In genomic region chr17:68101075-68101991, GRCh38 we compare ENCODE assay signal across 1 cellular context.
TF ChIP-seq lines count a peak whose summit lies in the region.

No MANE protein-coding gene starts in this region.

TF ChIP-seq in HepG2, 621 proteins besides CTCF, POLR2A, EP300 and RAD21 (continued from another document and continues in another):
- TF ChIP-seq ZNF441 (CRISPR knock-in tag; IDR thresholded peaks at IDR 0.05; ENCODE audit: borderline replicate concordance) (peak; percentile 88), FOXO1 (CRISPR knock-in tag; IDR thresholded peaks at IDR 0.05) (peak; percentile 69), SOX5 (CRISPR knock-in tag; IDR thresholded peaks at IDR 0.05; ENCODE audit: borderline replicate concordance) (peak; percentile 78), HMGXB3 (CRISPR knock-in tag; IDR thresholded peaks at IDR 0.05; ENCODE audit: borderline replicate concordance) (peak; percentile 76; the same call in 1 of the 2 replicates), PRPF4 (IDR thresholded peaks at IDR 0.05; ENCODE audit: low read depth, low read length, poor library complexity, severe bottlenecking) (no peak), ATRX (CRISPR knock-in tag; IDR thresholded peaks at IDR 0.05; ENCODE audit: borderline replicate concordance) (no peak), SP5 (CRISPR knock-in tag; IDR thresholded peaks at IDR 0.05; ENCODE audit: borderline replicate concordance, low read depth) (peak; percentile 98), ZSCAN29 (CRISPR knock-in tag; conservative IDR thresholded peaks at IDR 0.05) (peak; percentile 75), ZSCAN22 (CRISPR knock-in tag; IDR thresholded peaks at IDR 0.05) (peak; percentile 90), AFF4 (CRISPR knock-in tag; IDR thresholded peaks at IDR 0.05) (no peak), KMT2B (CRISPR knock-in tag; IDR thresholded peaks at IDR 0.05) (peak; percentile 93), ZNF672 (CRISPR knock-in tag; IDR thresholded peaks at IDR 0.05) (peak; percentile 97), NFE2L1 (CRISPR knock-in tag; IDR thresholded peaks at IDR 0.05; ENCODE audit: borderline replicate concordance) (no peak), ZIK1 (CRISPR knock-in tag; IDR thresholded peaks at IDR 0.05; ENCODE audit: borderline replicate concordance, low read depth) (peak; percentile 99), FOXJ3 (CRISPR knock-in tag; IDR thresholded peaks at IDR 0.05; ENCODE audit: borderline replicate concordance) (no peak), IRF2 (CRISPR knock-in tag; IDR thresholded peaks at IDR 0.05) (peak; percentile 91; the same call in 1 of the 2 replicates), ZNF501 (CRISPR knock-in tag; IDR thresholded peaks at IDR 0.05) (peak; percentile 13), SNRNP70 (IDR thresholded peaks at IDR 0.05; ENCODE audit: low read depth, low read length) (no peak), NFIB (CRISPR knock-in tag; IDR thresholded peaks at IDR 0.05; ENCODE audit: borderline replicate concordance) (no peak), ZNF367 (CRISPR knock-in tag; IDR thresholded peaks at IDR 0.05; ENCODE audit: borderline replicate concordance) (peak; percentile 96; the same call in 1 of the 2 replicates), ZBTB39 (CRISPR knock-in tag; IDR thresholded peaks at IDR 0.05) (peak; percentile 86), FOXA1 (IDR thresholded peaks at IDR 0.05) (no peak), FOXA1 (CRISPR knock-in tag; IDR thresholded peaks at IDR 0.05) (peak; percentile 68), ZNF747 (CRISPR knock-in tag; IDR thresholded peaks at IDR 0.05; ENCODE audit: borderline replicate concordance) (peak; percentile 65), IKZF1 (IDR thresholded peaks at IDR 0.05) (no peak), TBP (CRISPR knock-in tag; IDR thresholded peaks at IDR 0.05) (no peak), ZBTB1 (CRISPR knock-in tag; IDR thresholded peaks at IDR 0.05; ENCODE audit: borderline replicate concordance) (no peak), PHF21A (CRISPR knock-in tag; IDR thresholded peaks at IDR 0.05) (peak; percentile 66), ZNF24 (IDR thresholded peaks at IDR 0.05) (peak; percentile 77), BCLAF1 (IDR thresholded peaks at IDR 0.05) (no peak), KDM1A (CRISPR knock-in tag; IDR thresholded peaks at IDR 0.05) (no peak), TP53 (CRISPR knock-in tag; conservative IDR thresholded peaks at IDR 0.05) (peak; percentile 80), MYC (CRISPR knock-in tag; IDR thresholded peaks at IDR 0.05; ENCODE audit: borderline replicate concordance) (peak; percentile 91), ZNF746 (CRISPR knock-in tag; IDR thresholded peaks at IDR 0.05) (peak; percentile 85; the same call in 1 of the 2 replicates), ZNF562 (CRISPR knock-in tag; IDR thresholded peaks at IDR 0.05; ENCODE audit: borderline replicate concordance) (peak; percentile 68)
- TF ChIP-seq, protein P1, sequence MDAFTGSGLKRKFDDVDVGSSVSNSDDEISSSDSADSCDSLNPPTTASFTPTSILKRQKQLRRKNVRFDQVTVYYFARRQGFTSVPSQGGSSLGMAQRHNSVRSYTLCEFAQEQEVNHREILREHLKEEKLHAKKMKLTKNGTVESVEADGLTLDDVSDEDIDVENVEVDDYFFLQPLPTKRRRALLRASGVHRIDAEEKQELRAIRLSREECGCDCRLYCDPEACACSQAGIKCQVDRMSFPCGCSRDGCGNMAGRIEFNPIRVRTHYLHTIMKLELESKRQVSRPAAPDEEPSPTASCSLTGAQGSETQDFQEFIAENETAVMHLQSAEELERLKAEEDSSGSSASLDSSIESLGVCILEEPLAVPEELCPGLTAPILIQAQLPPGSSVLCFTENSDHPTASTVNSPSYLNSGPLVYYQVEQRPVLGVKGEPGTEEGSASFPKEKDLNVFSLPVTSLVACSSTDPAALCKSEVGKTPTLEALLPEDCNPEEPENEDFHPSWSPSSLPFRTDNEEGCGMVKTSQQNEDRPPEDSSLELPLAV (CRISPR knock-in tag; conservative IDR thresholded peaks at IDR 0.05; ENCODE audit: low read depth) = peak; percentile 69; the same call in 1 of the 2 replicates
- TF ChIP-seq, protein P2, sequence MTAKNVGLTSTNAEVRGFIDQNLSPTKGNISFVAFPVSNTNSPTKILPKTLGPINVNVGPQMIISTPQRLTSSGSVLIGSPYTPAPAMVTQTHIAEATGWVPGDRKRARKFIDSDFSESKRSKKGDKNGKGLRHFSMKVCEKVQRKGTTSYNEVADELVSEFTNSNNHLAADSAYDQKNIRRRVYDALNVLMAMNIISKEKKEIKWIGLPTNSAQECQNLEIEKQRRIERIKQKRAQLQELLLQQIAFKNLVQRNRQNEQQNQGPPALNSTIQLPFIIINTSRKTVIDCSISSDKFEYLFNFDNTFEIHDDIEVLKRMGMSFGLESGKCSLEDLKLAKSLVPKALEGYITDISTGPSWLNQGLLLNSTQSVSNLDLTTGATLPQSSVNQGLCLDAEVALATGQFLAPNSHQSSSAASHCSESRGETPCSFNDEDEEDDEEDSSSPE (CRISPR knock-in tag; IDR thresholded peaks at IDR 0.05) = peak; percentile 97
- TF ChIP-seq, protein P3, sequence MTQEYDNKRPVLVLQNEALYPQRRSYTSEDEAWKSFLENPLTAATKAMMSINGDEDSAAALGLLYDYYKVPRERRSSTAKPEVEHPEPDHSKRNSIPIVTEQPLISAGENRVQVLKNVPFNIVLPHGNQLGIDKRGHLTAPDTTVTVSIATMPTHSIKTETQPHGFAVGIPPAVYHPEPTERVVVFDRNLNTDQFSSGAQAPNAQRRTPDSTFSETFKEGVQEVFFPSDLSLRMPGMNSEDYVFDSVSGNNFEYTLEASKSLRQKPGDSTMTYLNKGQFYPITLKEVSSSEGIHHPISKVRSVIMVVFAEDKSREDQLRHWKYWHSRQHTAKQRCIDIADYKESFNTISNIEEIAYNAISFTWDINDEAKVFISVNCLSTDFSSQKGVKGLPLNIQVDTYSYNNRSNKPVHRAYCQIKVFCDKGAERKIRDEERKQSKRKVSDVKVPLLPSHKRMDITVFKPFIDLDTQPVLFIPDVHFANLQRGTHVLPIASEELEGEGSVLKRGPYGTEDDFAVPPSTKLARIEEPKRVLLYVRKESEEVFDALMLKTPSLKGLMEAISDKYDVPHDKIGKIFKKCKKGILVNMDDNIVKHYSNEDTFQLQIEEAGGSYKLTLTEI (CRISPR knock-in tag; conservative IDR thresholded peaks at IDR 0.05) = no peak; the same call in 1 of the 2 replicates
- TF ChIP-seq, protein P4, sequence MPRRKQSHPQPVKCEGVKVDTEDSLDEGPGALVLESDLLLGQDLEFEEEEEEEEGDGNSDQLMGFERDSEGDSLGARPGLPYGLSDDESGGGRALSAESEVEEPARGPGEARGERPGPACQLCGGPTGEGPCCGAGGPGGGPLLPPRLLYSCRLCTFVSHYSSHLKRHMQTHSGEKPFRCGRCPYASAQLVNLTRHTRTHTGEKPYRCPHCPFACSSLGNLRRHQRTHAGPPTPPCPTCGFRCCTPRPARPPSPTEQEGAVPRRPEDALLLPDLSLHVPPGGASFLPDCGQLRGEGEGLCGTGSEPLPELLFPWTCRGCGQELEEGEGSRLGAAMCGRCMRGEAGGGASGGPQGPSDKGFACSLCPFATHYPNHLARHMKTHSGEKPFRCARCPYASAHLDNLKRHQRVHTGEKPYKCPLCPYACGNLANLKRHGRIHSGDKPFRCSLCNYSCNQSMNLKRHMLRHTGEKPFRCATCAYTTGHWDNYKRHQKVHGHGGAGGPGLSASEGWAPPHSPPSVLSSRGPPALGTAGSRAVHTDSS (CRISPR knock-in tag; conservative IDR thresholded peaks at IDR 0.05) = 0 out of 2 replicates have a peak, but pooled peaks have one; percentile 56
